In genomic region chr10:29158066-29158465, GRCh38 we compare ENCODE assay signal across 27 cellular contexts.
"Had no signal": no experiment of that assay in that cellular context is flagged by ENCODE, and none has a peak within 500 bp of the region (broad histone marks: within the 10 kb centered on the region; RNA-seq: fewer than 3 reads in every experiment).

No MANE protein-coding gene starts in this region.

- DNase-seq: activated CD4-positive, alpha-beta T cell treated with anti-CD3 and anti-CD28 coated beads for 4 hours; activated CD4-positive, alpha-beta T cell treated with anti-CD3 and anti-CD28 coated beads, Interleukin-2, amount 50 U/mL, for 4 hours; activated CD4-positive, CD25-positive, alpha-beta regulatory T cell; activated effector memory CD4-positive, alpha-beta T cell treated with anti-CD3 and anti-CD28 coated beads, Interleukin-2, amount 50 U/mL, for 16 hours; activated naive CD4-positive, alpha-beta T cell treated with anti-CD3 and anti-CD28 coated beads for 36 hours; activated naive CD8-positive, alpha-beta T cell treated with anti-CD3 and anti-CD28 coated beads for 36 hours; activated T-cell treated with anti-CD3 and anti-CD28 coated beads, Interleukin-2, amount 50 U/mL, for 1 hour; adrenal gland; aorta; body of pancreas; effector memory CD4-positive, alpha-beta T cell; erythroblast; heart left ventricle; mucosa of descending colon; right cardiac atrium; stimulated activated CD4-positive, alpha-beta T cell treated with anti-CD3 and anti-CD28 coated beads, Interleukin-2, amount 100 ng/mL, for 48 hours; stimulated activated naive CD4-positive, alpha-beta T cell treated with Interleukin-2 at 50 U/mL for 16 hours; T-helper 1 cell; upper lobe of right lung had no signal

- H3K36me3 ChIP-seq: adrenal gland, cardiac muscle cell, heart left ventricle, thoracic aorta, upper lobe of right lung had no signal

- H3K4me3 Mint-ChIP-seq: activated naive CD4-positive, alpha-beta T cell treated with anti-CD3 and anti-CD28 coated beads for 36 hours; activated naive CD8-positive, alpha-beta T cell treated with anti-CD3 and anti-CD28 coated beads for 36 hours; activated T-helper 1 cell treated with anti-CD3 and anti-CD28 coated beads, Interleukin-12 subunit alpha, Interleukin-12 subunit beta, Interleukin-2, Interleukin-4 antibody, amounts not matched to agents 30 ng/mL and 10 ng/mL and 1 ng/mL, durations not matched to agents 14 hours and 24 hours and 36 hours; memory B cell; natural killer cell treated with Interleukin-12 subunit alpha and Interleukin-12 subunit beta and Interleukin-15 and Interleukin-18, amount 100 ng/mL, for 72 hours; T-helper 2 cell treated with Interferon-gamma antibody and Interleukin-4, amounts not matched to agents 5 μg/mL and 100 μg/mL, for 36 hours had no signal

- H3K36me3 Mint-ChIP-seq: activated naive CD8-positive, alpha-beta T cell treated with anti-CD3 and anti-CD28 coated beads for 36 hours; memory B cell; natural killer cell treated with Interleukin-12 subunit alpha and Interleukin-12 subunit beta and Interleukin-15 and Interleukin-18, amount 100 ng/mL, for 72 hours had no signal

- H3K4me3 ChIP-seq: adrenal gland, body of pancreas, cardiac muscle cell, coronary artery, dorsolateral prefrontal cortex, heart left ventricle, mucosa of descending colon, thoracic aorta, upper lobe of right lung had no signal

- ATAC-seq: body of pancreas; heart left ventricle; mucosa of descending colon; natural killer cell treated with Interleukin-12 subunit alpha and Interleukin-12 subunit beta and Interleukin-15 and Interleukin-18, amount 100 ng/mL, for 72 hours; upper lobe of right lung had no signal

- H3K4me1 Mint-ChIP-seq: activated naive CD8-positive, alpha-beta T cell treated with anti-CD3 and anti-CD28 coated beads for 36 hours; memory B cell had no signal

- H3K27ac ChIP-seq: adrenal gland, body of pancreas, cardiac muscle cell, coronary artery, heart left ventricle, thoracic aorta, upper lobe of right lung had no signal

- H3K27me3 Mint-ChIP-seq: memory B cell had no signal

- H3K9me3 Mint-ChIP-seq: activated naive CD4-positive, alpha-beta T cell treated with anti-CD3 and anti-CD28 coated beads for 36 hours; activated naive CD8-positive, alpha-beta T cell treated with anti-CD3 and anti-CD28 coated beads for 36 hours; activated T-helper 1 cell treated with anti-CD3 and anti-CD28 coated beads, Interleukin-12 subunit alpha, Interleukin-12 subunit beta, Interleukin-2, Interleukin-4 antibody, amounts not matched to agents 30 ng/mL and 10 ng/mL and 1 ng/mL, durations not matched to agents 14 hours and 24 hours and 36 hours; natural killer cell treated with Interleukin-12 subunit alpha and Interleukin-12 subunit beta and Interleukin-15 and Interleukin-18, amount 100 ng/mL, for 72 hours; T-helper 2 cell treated with Interferon-gamma antibody and Interleukin-4, amounts not matched to agents 5 μg/mL and 100 μg/mL, for 36 hours had no signal

- H3K27ac Mint-ChIP-seq: activated naive CD4-positive, alpha-beta T cell treated with anti-CD3 and anti-CD28 coated beads for 36 hours; activated naive CD8-positive, alpha-beta T cell treated with anti-CD3 and anti-CD28 coated beads for 36 hours; activated T-helper 1 cell treated with anti-CD3 and anti-CD28 coated beads, Interleukin-12 subunit alpha, Interleukin-12 subunit beta, Interleukin-2, Interleukin-4 antibody, amounts not matched to agents 30 ng/mL and 10 ng/mL and 1 ng/mL, durations not matched to agents 14 hours and 24 hours and 36 hours; memory B cell; natural killer cell treated with Interleukin-12 subunit alpha and Interleukin-12 subunit beta and Interleukin-15 and Interleukin-18, amount 100 ng/mL, for 72 hours; T-helper 2 cell treated with Interferon-gamma antibody and Interleukin-4, amounts not matched to agents 5 μg/mL and 100 μg/mL, for 36 hours had no signal

- H3K9me3 ChIP-seq: adrenal gland, body of pancreas, heart left ventricle, mucosa of descending colon, thoracic aorta, upper lobe of right lung had no signal

- H3K4me1 ChIP-seq: adrenal gland, body of pancreas, upper lobe of right lung had no signal

- H3K27me3 ChIP-seq: adrenal gland, body of pancreas, cardiac muscle cell, heart left ventricle, upper lobe of right lung had no signal
